Comparison of ENCODE assay signal across 14 cellular contexts in genomic region chr13:69681722-69682121, GRCh38.
DNase-seq lines count a peak whose midpoint lies in the region; TF ChIP-seq lines count a peak whose summit lies in the region.
"Had no signal": no experiment of that assay in that cellular context is flagged by ENCODE, and none has a peak within 500 bp of the region (broad histone marks: within the 10 kb centered on the region; RNA-seq: fewer than 3 reads in every experiment).

No MANE protein-coding gene starts in this region.

- no peak overlapping the region for H3K9ac ChIP-seq in MM.1S (ENCODE audit: low read length)

- H3K27me3 ChIP-seq in MM.1S (replicated peaks; ENCODE audit: insufficient read depth, low read length) (no peaks in the 10 kb centered on the region), sigmoid colon (no peaks in the 10 kb centered on the region)

- intact Hi-C loops in sigmoid colon (cut with DNase I) = no loop called here

- CTCF ChIA-PET in HEK293T (lab: Yijun Ruan, JAX) = interaction anchor here (0.6 kb wide), 1 partner anchor 1783 kb away, joined by 3 read pairs; no protein-coding TSS in a partner anchor

- H3F3A ChIP-seq in MM.1S (ENCODE audit: insufficient read depth, low read length) = no peaks in the 10 kb centered on the region

- peak overlapping the region; percentile 56 for H3K27ac ChIP-seq in 22Rv1
- no peak overlapping the region for H3K27ac ChIP-seq in MM.1S (ENCODE audit: low read length)
- no peak overlapping the region for H3K27ac ChIP-seq in sigmoid colon

- H3K36me3 ChIP-seq in MM.1S (replicated peaks; ENCODE audit: insufficient read depth, low read length) (no peaks in the 10 kb centered on the region), sigmoid colon (no peaks in the 10 kb centered on the region)
- H3K36me3 ChIP-seq: HAP-1 had no signal

- TF ChIP-seq CTCF in 22Rv1 (IDR thresholded peaks at IDR 0.05) (no peak), MM.1S (IDR thresholded peaks at IDR 0.05; ENCODE audit: low read length) (no peak), sigmoid colon (IDR thresholded peaks at IDR 0.05) (no peak)

- DNase-seq in HEK293T (ENCODE audit: extremely low spot score) = no peak
- peak; percentile 47 for DNase-seq in SK-N-DZ (ENCODE audit: low spot score)
- no peak for DNase-seq in NCI-H524 (lab: John Stamatoyannopoulos, UW)
- DNase-seq in MM.1S = no peak
- DNase-seq in sigmoid colon = no peak
- DNase-seq: C1 segment of cervical spinal cord; Calu3; CD4-positive, alpha-beta memory T cell; COR-L47; DMS53; DMS79 treated with DMSO at 0.1 percent for 48 hours; GOT3 had no signal

- H3K4me3 ChIP-seq in MM.1S (ENCODE audit: low read length) = no peak overlapping the region
- no peak overlapping the region for H3K4me3 ChIP-seq in sigmoid colon
- H3K4me3 ChIP-seq: HAP-1 had no signal

- H4K20me1 ChIP-seq in MM.1S (ENCODE audit: insufficient read depth, low read length) = no peaks in the 10 kb centered on the region

- no peak overlapping the region for H2AFZ ChIP-seq in MM.1S (ENCODE audit: low read length)

- no peaks in the 10 kb centered on the region for H3K4me1 ChIP-seq in MM.1S (ENCODE audit: low read length)
- H3K4me1 ChIP-seq in sigmoid colon = no peaks in the 10 kb centered on the region

- H3K9me3 ChIP-seq in MM.1S (replicated peaks; ENCODE audit: insufficient read depth, low read length) = no peaks in the 10 kb centered on the region
- H3K9me3 ChIP-seq in sigmoid colon = no peaks in the 10 kb centered on the region
- H3K9me3 ChIP-seq: HAP-1 had no signal

- no peak overlapping the region for H3K4me2 ChIP-seq in MM.1S (ENCODE audit: low read depth, low read length)

- TF ChIP-seq EP300 in sigmoid colon (IDR thresholded peaks at IDR 0.05) = no peak

- WGBS in sigmoid colon, 2 donors = 63 to 79% methylated on average over 3 of the region's 3 CpGs

- POLR2A ChIA-PET in HEK293T (lab: Yijun Ruan, JAX) = no interaction called here

- no peaks in the 10 kb centered on the region for H3K9me2 ChIP-seq in MM.1S (replicated peaks; ENCODE audit: insufficient read depth, low read length)

- no peak for TF ChIP-seq POLR2A in sigmoid colon (IDR thresholded peaks at IDR 0.05)

- H3K79me2 ChIP-seq in MM.1S (ENCODE audit: low read length) = no peaks in the 10 kb centered on the region

TF ChIP-seq in HEK293T, 16 proteins besides CTCF, POLR2A, EP300 and RAD21:
- 0 out of 2 replicates have a peak, but pooled peaks have one; percentile 64 for TF ChIP-seq FOXA1 (IDR thresholded peaks at IDR 0.05)
- 0 out of 2 replicates have a peak, but pooled peaks have one; percentile 38 for TF ChIP-seq CTBP1 (IDR thresholded peaks at IDR 0.05; ENCODE audit: borderline replicate concordance)
- TF ChIP-seq ELF4 (IDR thresholded peaks at IDR 0.05) = no peak
- no peak for TF ChIP-seq L3MBTL2 (conservative IDR thresholded peaks at IDR 0.05)
- TF ChIP-seq PKNOX1 (IDR thresholded peaks at IDR 0.05) = peak; percentile 79
